1 cellular context compared by ENCODE assay signal in the genomic region with DNA sequence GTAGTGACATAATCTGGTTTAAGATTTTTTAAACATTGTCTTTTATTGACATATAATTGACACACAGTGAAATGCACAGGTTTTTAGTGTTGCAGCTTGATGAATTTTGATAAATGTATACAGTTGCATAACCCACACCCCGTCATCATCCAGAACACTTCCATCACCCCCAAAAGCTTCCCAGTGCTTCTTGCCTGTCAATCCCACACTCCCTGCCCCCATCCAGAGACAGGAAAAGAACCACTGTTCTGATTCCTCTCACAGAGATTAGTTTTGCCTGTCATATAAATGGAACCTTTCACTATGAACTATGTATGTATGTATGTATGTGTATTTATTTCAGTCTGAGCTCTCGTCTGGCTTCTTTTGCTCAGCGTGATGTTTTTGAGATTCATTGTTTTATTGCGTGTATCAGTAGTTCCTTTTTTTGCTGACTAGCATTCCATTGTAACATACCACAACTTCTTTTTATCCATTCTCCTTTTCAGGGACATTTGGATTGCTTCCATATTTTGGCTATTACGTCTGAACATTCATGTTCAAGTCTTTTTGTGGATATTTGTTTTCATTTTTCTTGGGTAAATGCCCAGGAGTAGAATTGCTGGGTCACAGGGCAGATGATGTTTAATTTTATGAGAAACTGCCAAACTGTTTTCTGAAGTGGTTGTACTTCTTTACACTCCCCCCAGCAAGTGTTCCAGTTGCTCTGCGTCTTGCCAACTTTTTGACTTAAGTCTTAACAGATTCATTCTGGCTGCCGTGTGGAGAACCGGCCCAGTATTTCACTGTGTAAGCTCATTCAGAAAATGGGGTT.
TF ChIP-seq lines count a peak whose summit lies in the region.

No MANE protein-coding gene starts in this region.

TF ChIP-seq in K562, 482 proteins besides CTCF, POLR2A, EP300 and RAD21 (continued from another document):
- TF ChIP-seq ZKSCAN8 (CRISPR knock-in tag; IDR thresholded peaks at IDR 0.05) = no peak
- TF ChIP-seq, protein P1, sequence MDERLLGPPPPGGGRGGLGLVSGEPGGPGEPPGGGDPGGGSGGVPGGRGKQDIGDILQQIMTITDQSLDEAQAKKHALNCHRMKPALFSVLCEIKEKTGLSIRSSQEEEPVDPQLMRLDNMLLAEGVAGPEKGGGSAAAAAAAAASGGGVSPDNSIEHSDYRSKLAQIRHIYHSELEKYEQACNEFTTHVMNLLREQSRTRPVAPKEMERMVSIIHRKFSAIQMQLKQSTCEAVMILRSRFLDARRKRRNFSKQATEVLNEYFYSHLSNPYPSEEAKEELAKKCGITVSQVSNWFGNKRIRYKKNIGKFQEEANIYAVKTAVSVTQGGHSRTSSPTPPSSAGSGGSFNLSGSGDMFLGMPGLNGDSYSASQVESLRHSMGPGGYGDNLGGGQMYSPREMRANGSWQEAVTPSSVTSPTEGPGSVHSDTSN (CRISPR knock-in tag; IDR thresholded peaks at IDR 0.05; ENCODE audit: low read depth) = no peak
- TF ChIP-seq, protein P1 (tag; conservative IDR thresholded peaks at IDR 0.05; ENCODE audit: low read depth) = no peak
- TF ChIP-seq ZC3H8 (IDR thresholded peaks at IDR 0.05) = no peak
- peak; percentile 64 for TF ChIP-seq MAFG (tag; conservative IDR thresholded peaks at IDR 0.05)
- peak; percentile 85 for TF ChIP-seq ZNF316 (IDR thresholded peaks at IDR 0.05)
- no peak for TF ChIP-seq CHD4 (IDR thresholded peaks at IDR 0.05; ENCODE audit: insufficient read depth, insufficient replicate concordance, low read depth, low read length, poor library complexity, severe bottlenecking)
- TF ChIP-seq TAF9B (IDR thresholded peaks at IDR 0.05; ENCODE audit: partially characterized antibody) = no peak
- peak; percentile 75 for TF ChIP-seq C11orf30 (IDR thresholded peaks at IDR 0.05; ENCODE audit: low read depth)
- TF ChIP-seq SMAD4 (CRISPR knock-in tag; conservative IDR thresholded peaks at IDR 0.05) = no peak
- TF ChIP-seq NR4A1 (CRISPR knock-in tag; IDR thresholded peaks at IDR 0.05) = no peak
- no peak for TF ChIP-seq NR4A1 (tag; IDR thresholded peaks at IDR 0.05)
TF ChIP-seq in K562: peak in this region for 3.
